15 cellular contexts compared by ENCODE assay signal in genomic region chr14:68834816-68835215, GRCh38.
"Had no signal": no experiment of that assay in that cellular context is flagged by ENCODE, and none has a peak within 500 bp of the region (broad histone marks: within the 10 kb centered on the region; RNA-seq: fewer than 3 reads in every experiment).

No MANE protein-coding gene starts in this region.

- ATAC-seq: activated CD8-positive, alpha-beta memory T cell treated with anti-CD3 and anti-CD28 coated beads, Interleukin-2, amount 10 ng/mL, durations not matched to agents 7 days and 5 days had no signal

- H3K27ac Mint-ChIP-seq: activated CD4-positive, alpha-beta memory T cell treated with anti-CD3 and anti-CD28 coated beads for 36 hours; activated CD8-positive, alpha-beta memory T cell treated with anti-CD3 and anti-CD28 coated beads, Interleukin-2, amount 10 ng/mL, durations not matched to agents 7 days and 5 days; activated naive CD4-positive, alpha-beta T cell treated with anti-CD3 and anti-CD28 coated beads, Interleukin-2, amount 10 ng/mL, durations not matched to agents 7 days and 5 days; nephron; stimulated activated naive CD8-positive, alpha-beta T cell treated with anti-CD3 and anti-CD28 coated beads, Interleukin-15, Interleukin-2, amounts not matched to agents 100 ng/mL and 50 ng/mL, for 24 hours; T-helper 2 cell treated with Interferon-gamma antibody and Interleukin-4, amounts not matched to agents 5 μg/mL and 100 μg/mL, for 36 hours had no signal

- H3K4me1 Mint-ChIP-seq: activated CD8-positive, alpha-beta memory T cell treated with anti-CD3 and anti-CD28 coated beads, Interleukin-2, amount 10 ng/mL, durations not matched to agents 7 days and 5 days; nephron had no signal

- H3K27me3 Mint-ChIP-seq: activated CD4-positive, alpha-beta memory T cell treated with anti-CD3 and anti-CD28 coated beads for 36 hours; stimulated activated naive CD8-positive, alpha-beta T cell treated with anti-CD3 and anti-CD28 coated beads, Interleukin-15, Interleukin-2, amounts not matched to agents 100 ng/mL and 50 ng/mL, for 24 hours had no signal

- DNase-seq: activated CD4-positive, alpha-beta memory T cell treated with anti-CD3 and anti-CD28 coated beads for 36 hours; activated CD8-positive, alpha-beta memory T cell treated with anti-CD3 and anti-CD28 coated beads, Interleukin-2, amount 10 ng/mL, durations not matched to agents 7 days and 5 days; activated naive CD4-positive, alpha-beta T cell treated with anti-CD3 and anti-CD28 coated beads, Interleukin-2, amount 10 ng/mL, durations not matched to agents 7 days and 5 days; activated T-cell treated with anti-CD3 and anti-CD28 coated beads, Interleukin-2, amount 50 U/mL, for 1 hour; foreskin melanocyte; kidney glomerular epithelial cell; mesendoderm; nucleus accumbens; stimulated activated CD4-positive, alpha-beta T cell treated with anti-CD3 and anti-CD28 coated beads, Interleukin-15, amount 100 ng/mL, for 24 hours; stimulated activated CD4-positive, alpha-beta T cell treated with anti-CD3 and anti-CD28 coated beads, Interleukin-4, amount 100 ng/mL, for 4 hours; stimulated activated CD8-positive, alpha-beta memory T cell treated with anti-CD3 and anti-CD28 coated beads, Interleukin-4, amount 100 ng/mL, for 48 hours; trophoblast cell had no signal

- H3K4me3 Mint-ChIP-seq: activated CD4-positive, alpha-beta memory T cell treated with anti-CD3 and anti-CD28 coated beads for 36 hours; activated CD8-positive, alpha-beta memory T cell treated with anti-CD3 and anti-CD28 coated beads, Interleukin-2, amount 10 ng/mL, durations not matched to agents 7 days and 5 days; activated naive CD4-positive, alpha-beta T cell treated with anti-CD3 and anti-CD28 coated beads, Interleukin-2, amount 10 ng/mL, durations not matched to agents 7 days and 5 days; nephron; stimulated activated naive CD8-positive, alpha-beta T cell treated with anti-CD3 and anti-CD28 coated beads, Interleukin-15, Interleukin-2, amounts not matched to agents 100 ng/mL and 50 ng/mL, for 24 hours; T-helper 2 cell treated with Interferon-gamma antibody and Interleukin-4, amounts not matched to agents 5 μg/mL and 100 μg/mL, for 36 hours had no signal
